In the genomic region with DNA sequence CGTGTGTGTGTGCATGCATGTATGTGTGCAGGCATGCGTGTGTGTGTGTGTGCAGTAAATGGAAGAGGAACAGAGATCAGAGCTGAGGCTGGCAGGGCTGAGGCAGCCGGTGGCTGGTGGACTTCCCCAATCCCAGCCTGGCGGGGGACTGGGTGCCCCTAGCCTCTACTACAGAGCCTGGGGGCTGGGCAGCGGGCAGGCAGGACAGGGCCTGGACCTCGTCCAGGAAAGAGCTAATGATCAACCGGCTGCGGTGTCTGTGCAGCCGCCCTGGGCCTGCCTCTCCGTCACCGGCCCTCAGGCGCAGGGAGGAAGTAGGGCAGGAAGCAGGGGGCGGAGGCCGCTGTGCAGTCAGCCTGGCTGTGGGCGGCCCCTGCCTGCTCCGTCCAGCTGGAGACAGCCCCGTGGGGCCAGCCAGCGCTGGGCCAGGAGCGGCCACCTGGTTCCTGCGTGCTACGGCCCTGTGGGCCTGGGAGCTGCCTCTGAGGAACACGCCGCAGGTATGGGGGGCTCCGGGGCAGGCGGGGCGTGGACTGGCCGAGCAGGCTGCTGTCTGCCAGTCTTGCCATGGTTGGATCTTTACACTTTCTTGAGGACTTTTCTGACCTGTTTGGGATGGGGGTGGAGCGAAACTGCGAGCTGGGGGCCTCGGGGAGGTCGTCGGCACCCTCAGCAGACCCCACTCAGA, we compare ENCODE assay signal across 1 cellular context.
TF ChIP-seq lines count a peak whose summit lies in the region.

A gene (plus strand): TSS at position 385 of the 688 bp plus-strand sequence. CDS start 5,905 bp downstream, outside the sequence.

TF ChIP-seq in GM12878, 131 proteins besides CTCF, POLR2A, EP300 and RAD21 (continued from another document):
- TF ChIP-seq, protein P1, sequence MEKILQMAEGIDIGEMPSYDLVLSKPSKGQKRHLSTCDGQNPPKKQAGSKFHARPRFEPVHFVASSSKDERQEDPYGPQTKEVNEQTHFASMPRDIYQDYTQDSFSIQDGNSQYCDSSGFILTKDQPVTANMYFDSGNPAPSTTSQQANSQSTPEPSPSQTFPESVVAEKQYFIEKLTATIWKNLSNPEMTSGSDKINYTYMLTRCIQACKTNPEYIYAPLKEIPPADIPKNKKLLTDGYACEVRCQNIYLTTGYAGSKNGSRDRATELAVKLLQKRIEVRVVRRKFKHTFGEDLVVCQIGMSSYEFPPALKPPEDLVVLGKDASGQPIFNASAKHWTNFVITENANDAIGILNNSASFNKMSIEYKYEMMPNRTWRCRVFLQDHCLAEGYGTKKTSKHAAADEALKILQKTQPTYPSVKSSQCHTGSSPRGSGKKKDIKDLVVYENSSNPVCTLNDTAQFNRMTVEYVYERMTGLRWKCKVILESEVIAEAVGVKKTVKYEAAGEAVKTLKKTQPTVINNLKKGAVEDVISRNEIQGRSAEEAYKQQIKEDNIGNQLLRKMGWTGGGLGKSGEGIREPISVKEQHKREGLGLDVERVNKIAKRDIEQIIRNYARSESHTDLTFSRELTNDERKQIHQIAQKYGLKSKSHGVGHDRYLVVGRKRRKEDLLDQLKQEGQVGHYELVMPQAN (conservative IDR thresholded peaks at IDR 0.05) = peak; percentile 76
- no peak for TF ChIP-seq SMARCA5 (IDR thresholded peaks at IDR 0.05)
- TF ChIP-seq, protein P2, sequence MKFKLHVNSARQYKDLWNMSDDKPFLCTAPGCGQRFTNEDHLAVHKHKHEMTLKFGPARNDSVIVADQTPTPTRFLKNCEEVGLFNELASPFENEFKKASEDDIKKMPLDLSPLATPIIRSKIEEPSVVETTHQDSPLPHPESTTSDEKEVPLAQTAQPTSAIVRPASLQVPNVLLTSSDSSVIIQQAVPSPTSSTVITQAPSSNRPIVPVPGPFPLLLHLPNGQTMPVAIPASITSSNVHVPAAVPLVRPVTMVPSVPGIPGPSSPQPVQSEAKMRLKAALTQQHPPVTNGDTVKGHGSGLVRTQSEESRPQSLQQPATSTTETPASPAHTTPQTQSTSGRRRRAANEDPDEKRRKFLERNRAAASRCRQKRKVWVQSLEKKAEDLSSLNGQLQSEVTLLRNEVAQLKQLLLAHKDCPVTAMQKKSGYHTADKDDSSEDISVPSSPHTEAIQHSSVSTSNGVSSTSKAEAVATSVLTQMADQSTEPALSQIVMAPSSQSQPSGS (IDR thresholded peaks at IDR 0.05; ENCODE audit: low read length) = no peak
- TF ChIP-seq STAT3 (IDR thresholded peaks at IDR 0.05; ENCODE audit: low read depth, low read length) = no peak
- TF ChIP-seq RELA (IDR thresholded peaks at IDR 0.05; ENCODE audit: borderline replicate concordance, partially characterized antibody) = no peak
- no peak for TF ChIP-seq HDAC6 (IDR thresholded peaks at IDR 0.05; ENCODE audit: unreplicated experiment)
- TF ChIP-seq, protein P3, sequence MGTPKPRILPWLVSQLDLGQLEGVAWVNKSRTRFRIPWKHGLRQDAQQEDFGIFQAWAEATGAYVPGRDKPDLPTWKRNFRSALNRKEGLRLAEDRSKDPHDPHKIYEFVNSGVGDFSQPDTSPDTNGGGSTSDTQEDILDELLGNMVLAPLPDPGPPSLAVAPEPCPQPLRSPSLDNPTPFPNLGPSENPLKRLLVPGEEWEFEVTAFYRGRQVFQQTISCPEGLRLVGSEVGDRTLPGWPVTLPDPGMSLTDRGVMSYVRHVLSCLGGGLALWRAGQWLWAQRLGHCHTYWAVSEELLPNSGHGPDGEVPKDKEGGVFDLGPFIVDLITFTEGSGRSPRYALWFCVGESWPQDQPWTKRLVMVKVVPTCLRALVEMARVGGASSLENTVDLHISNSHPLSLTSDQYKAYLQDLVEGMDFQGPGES (IDR thresholded peaks at IDR 0.05) = no peak
- TF ChIP-seq MXI1 (IDR thresholded peaks at IDR 0.05; ENCODE audit: low read depth, low read length) = peak; percentile 78
- no peak for TF ChIP-seq RB1 (IDR thresholded peaks at IDR 0.05; ENCODE audit: borderline replicate concordance)
- TF ChIP-seq GABPA (IDR thresholded peaks at IDR 0.05; ENCODE audit: low read depth) = no peak
- no peak for TF ChIP-seq PML (IDR thresholded peaks at IDR 0.05; ENCODE audit: low read length)
- TF ChIP-seq, protein P4, sequence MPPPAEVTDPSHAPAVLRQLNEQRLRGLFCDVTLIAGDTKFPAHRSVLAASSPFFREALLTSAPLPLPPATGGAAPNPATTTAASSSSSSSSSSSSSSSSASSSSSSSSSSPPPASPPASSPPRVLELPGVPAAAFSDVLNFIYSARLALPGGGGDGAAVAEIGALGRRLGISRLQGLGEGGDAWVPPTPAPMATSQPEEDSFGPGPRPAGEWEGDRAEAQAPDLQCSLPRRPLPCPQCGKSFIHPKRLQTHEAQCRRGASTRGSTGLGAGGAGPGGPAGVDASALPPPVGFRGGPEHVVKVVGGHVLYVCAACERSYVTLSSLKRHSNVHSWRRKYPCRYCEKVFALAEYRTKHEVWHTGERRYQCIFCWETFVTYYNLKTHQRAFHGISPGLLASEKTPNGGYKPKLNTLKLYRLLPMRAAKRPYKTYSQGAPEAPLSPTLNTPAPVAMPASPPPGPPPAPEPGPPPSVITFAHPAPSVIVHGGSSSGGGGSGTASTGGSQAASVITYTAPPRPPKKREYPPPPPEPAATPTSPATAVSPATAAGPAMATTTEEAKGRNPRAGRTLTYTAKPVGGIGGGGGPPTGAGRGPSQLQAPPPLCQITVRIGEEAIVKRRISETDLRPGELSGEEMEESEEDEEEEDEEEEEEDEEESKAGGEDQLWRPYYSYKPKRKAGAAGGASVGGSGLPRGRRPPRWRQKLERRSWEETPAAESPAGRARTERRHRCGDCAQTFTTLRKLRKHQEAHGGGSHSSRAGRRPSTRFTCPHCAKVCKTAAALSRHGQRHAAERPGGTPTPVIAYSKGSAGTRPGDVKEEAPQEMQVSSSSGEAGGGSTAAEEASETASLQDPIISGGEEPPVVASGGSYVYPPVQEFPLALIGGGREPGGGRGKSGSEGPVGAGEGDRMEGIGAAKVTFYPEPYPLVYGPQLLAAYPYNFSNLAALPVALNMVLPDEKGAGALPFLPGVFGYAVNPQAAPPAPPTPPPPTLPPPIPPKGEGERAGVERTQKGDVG (CRISPR knock-in tag; IDR thresholded peaks at IDR 0.05) = no peak
- TF ChIP-seq KLF5 (IDR thresholded peaks at IDR 0.05; ENCODE audit: partially characterized antibody) = no peak
- no peak for TF ChIP-seq NFXL1 (IDR thresholded peaks at IDR 0.05; ENCODE audit: borderline replicate concordance)
- TF ChIP-seq MYC (IDR thresholded peaks at IDR 0.05; ENCODE audit: insufficient read depth, insufficient read length, insufficient replicate concordance, low read length, severe bottlenecking) = no peak
- TF ChIP-seq SUPT20H (IDR thresholded peaks at IDR 0.05; ENCODE audit: borderline replicate concordance, control insufficient read depth, low read depth, low read length) = no peak
- TF ChIP-seq, protein P5, sequence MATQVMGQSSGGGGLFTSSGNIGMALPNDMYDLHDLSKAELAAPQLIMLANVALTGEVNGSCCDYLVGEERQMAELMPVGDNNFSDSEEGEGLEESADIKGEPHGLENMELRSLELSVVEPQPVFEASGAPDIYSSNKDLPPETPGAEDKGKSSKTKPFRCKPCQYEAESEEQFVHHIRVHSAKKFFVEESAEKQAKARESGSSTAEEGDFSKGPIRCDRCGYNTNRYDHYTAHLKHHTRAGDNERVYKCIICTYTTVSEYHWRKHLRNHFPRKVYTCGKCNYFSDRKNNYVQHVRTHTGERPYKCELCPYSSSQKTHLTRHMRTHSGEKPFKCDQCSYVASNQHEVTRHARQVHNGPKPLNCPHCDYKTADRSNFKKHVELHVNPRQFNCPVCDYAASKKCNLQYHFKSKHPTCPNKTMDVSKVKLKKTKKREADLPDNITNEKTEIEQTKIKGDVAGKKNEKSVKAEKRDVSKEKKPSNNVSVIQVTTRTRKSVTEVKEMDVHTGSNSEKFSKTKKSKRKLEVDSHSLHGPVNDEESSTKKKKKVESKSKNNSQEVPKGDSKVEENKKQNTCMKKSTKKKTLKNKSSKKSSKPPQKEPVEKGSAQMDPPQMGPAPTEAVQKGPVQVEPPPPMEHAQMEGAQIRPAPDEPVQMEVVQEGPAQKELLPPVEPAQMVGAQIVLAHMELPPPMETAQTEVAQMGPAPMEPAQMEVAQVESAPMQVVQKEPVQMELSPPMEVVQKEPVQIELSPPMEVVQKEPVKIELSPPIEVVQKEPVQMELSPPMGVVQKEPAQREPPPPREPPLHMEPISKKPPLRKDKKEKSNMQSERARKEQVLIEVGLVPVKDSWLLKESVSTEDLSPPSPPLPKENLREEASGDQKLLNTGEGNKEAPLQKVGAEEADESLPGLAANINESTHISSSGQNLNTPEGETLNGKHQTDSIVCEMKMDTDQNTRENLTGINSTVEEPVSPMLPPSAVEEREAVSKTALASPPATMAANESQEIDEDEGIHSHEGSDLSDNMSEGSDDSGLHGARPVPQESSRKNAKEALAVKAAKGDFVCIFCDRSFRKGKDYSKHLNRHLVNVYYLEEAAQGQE (IDR thresholded peaks at IDR 0.05; ENCODE audit: low read depth, low read length) = 0 out of 2 replicates have a peak, but pooled peaks have one; percentile 5
- TF ChIP-seq POU2F2 (IDR thresholded peaks at IDR 0.05; ENCODE audit: borderline replicate concordance, low read depth, low read length) = no peak
- TF ChIP-seq IRF4 (IDR thresholded peaks at IDR 0.05; ENCODE audit: low read depth, low read length) = no peak
- peak; percentile 95 for TF ChIP-seq DPF2 (IDR thresholded peaks at IDR 0.05)
- peak; percentile 50; the same call in 1 of the 2 replicates for TF ChIP-seq BCL11A (IDR thresholded peaks at IDR 0.05; ENCODE audit: low read depth, low read length)
- TF ChIP-seq PAX8 (IDR thresholded peaks at IDR 0.05) = no peak
- TF ChIP-seq, protein P6, sequence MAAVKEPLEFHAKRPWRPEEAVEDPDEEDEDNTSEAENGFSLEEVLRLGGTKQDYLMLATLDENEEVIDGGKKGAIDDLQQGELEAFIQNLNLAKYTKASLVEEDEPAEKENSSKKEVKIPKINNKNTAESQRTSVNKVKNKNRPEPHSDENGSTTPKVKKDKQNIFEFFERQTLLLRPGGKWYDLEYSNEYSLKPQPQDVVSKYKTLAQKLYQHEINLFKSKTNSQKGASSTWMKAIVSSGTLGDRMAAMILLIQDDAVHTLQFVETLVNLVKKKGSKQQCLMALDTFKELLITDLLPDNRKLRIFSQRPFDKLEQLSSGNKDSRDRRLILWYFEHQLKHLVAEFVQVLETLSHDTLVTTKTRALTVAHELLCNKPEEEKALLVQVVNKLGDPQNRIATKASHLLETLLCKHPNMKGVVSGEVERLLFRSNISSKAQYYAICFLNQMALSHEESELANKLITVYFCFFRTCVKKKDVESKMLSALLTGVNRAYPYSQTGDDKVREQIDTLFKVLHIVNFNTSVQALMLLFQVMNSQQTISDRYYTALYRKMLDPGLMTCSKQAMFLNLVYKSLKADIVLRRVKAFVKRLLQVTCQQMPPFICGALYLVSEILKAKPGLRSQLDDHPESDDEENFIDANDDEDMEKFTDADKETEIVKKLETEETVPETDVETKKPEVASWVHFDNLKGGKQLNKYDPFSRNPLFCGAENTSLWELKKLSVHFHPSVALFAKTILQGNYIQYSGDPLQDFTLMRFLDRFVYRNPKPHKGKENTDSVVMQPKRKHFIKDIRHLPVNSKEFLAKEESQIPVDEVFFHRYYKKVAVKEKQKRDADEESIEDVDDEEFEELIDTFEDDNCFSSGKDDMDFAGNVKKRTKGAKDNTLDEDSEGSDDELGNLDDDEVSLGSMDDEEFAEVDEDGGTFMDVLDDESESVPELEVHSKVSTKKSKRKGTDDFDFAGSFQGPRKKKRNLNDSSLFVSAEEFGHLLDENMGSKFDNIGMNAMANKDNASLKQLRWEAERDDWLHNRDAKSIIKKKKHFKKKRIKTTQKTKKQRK (IDR thresholded peaks at IDR 0.05; ENCODE audit: low read depth, low read length) = no peak
